In genomic region chr1:20151906-20152598, GRCh38 we compare ENCODE assay signal across 8 cellular contexts. TPM values are rescaled to one million over a fixed set of nuclear protein-coding genes. Genes with fewer than 3 reads are reported as not detected.
DNase-seq lines count a peak whose midpoint lies in the region; ATAC-seq and TF ChIP-seq lines count a peak whose summit lies in the region.

No MANE protein-coding gene starts in this region.

- H3K9me3 ChIP-seq in A673 (ENCODE audit: low read depth, low read length, poor library complexity, severe bottlenecking) (no peaks in the 10 kb centered on the region), SJSA1 (replicated peaks) (no peaks in the 10 kb centered on the region)

- H3K27ac ChIP-seq in A673 (ENCODE audit: low read depth, low read length, poor library complexity, severe bottlenecking) (no peak overlapping the region), SJSA1 (no peak overlapping the region)

- H3K36me3 ChIP-seq in A673 (ENCODE audit: insufficient read depth, low read length, poor library complexity, severe bottlenecking) = no peaks in the 10 kb centered on the region
- H3K36me3 ChIP-seq in SJSA1 = no peaks in the 10 kb centered on the region

- peak; percentile 58 for ATAC-seq in GM18868 (IDR thresholded peaks at IDR 0.05; ENCODE audit: unreplicated experiment)

- DNase-seq in A673 (ENCODE audit: low spot score) = peak; percentile 82
- peak; percentile 70 for DNase-seq in LHCN-M2 (ENCODE audit: low read depth)
- DNase-seq in SJSA1 (ENCODE audit: low read depth in 1 of 2, low spot score in 2 of 2) = peak; percentile 62 to 84
- DNase-seq in activated naive CD4-positive, alpha-beta T cell treated with Interleukin-2 at 50 U/mL for 16 hours = peak; percentile 80
- peak; percentile 74 for DNase-seq in globus pallidus (ENCODE audit: low spot score)
- peak; percentile 13 for DNase-seq in non-pigmented ciliary epithelial cell (ENCODE audit: low read depth)
- DNase-seq in stromal cell of bone marrow (ENCODE audit: low read depth) = peak; percentile 57

- CTCF ChIA-PET in A673 (lab: Charles Lee) = interaction anchor here (0.6 to 0.9 kb wide), 3 partner anchors 37 to 177 kb away, joined by 3 to 6 read pairs (median 4); no protein-coding TSS in a partner anchor

- intact Hi-C loops in A673 (cut with micrococcal nuclease; ENCODE audit: unreplicated experiment) = loop anchor here (2.0 to 10.0 kb wide), 4 partner anchors 51 to 390 kb away; partner anchors contain the start of gene PLA2G2A

- H3K4me1 ChIP-seq in A673 (ENCODE audit: insufficient read depth, low read length, poor library complexity, severe bottlenecking) (no peaks in the 10 kb centered on the region), SJSA1 (replicated peaks) (peaks cover 4% of the 10 kb centered on the region)

- POLR2A ChIA-PET in A673 (lab: Charles Lee; ENCODE audit: low non-redundant PET) = no interaction called here

- peak overlapping the region; percentile 27 for H3K4me3 ChIP-seq in A673 (ENCODE audit: low read depth, low read length, poor library complexity, severe bottlenecking)
- no peak overlapping the region for H3K4me3 ChIP-seq in SJSA1

- H3K27me3 ChIP-seq in A673 (replicated peaks; ENCODE audit: insufficient read depth, low read depth, low read length, poor library complexity) (no peaks in the 10 kb centered on the region), SJSA1 (replicated peaks) (no peaks in the 10 kb centered on the region)

- peak; percentile 92 for TF ChIP-seq CTCF in A673 (conservative IDR thresholded peaks at IDR 0.05; ENCODE audit: low read depth, low read length)

- no TSS peak for BruUV-seq in A673 (replicated peaks; lab: Mats Ljungman, UMichigan)

RNA-seq across cellular contexts. Expression of gene PLA2G2F, which starts 12.9 kb away (rescaled TPM):
- not detected in 2 replicates for total RNA-seq in A673 (2021)
- not detected in 2 replicates for total RNA-seq in LHCN-M2 (2014; rRNA removed)
- polyA plus RNA-seq in LHCN-M2 (2012) = not detected
- total RNA-seq in SJSA1 (2014; rRNA removed; shearing (Covaris generic)) = not detected in 2 replicates

RNA-seq across cellular contexts. Expression of gene PLA2G2D, which starts 32.7 kb away (rescaled TPM):
- total RNA-seq in A673 (2021) (not detected in 2 replicates), LHCN-M2 (2014; rRNA removed) (not detected in 2 replicates)
- not detected for polyA plus RNA-seq in LHCN-M2 (2012)
- not detected in 2 replicates for total RNA-seq in SJSA1 (2014; rRNA removed; shearing (Covaris generic))

RNA-seq across cellular contexts. Expression of gene UBXN10, which starts 33.8 kb away (rescaled TPM):
- total RNA-seq in A673 (2021) = not detected in 2 replicates
- not detected in 2 replicates for total RNA-seq in LHCN-M2 (2014; rRNA removed)
- not detected for polyA plus RNA-seq in LHCN-M2 (2012)
- total RNA-seq in SJSA1 (2014; rRNA removed; shearing (Covaris generic)) = not detected in 2 replicates

RNA-seq across cellular contexts. Expression of gene PLA2G2C, which starts 34.3 kb away (rescaled TPM):
- total RNA-seq in A673 (2021) (not detected in 2 replicates), LHCN-M2 (2014; rRNA removed) (not detected in 2 replicates)
- polyA plus RNA-seq in LHCN-M2 (2012) = not detected
- total RNA-seq in SJSA1 (2014; rRNA removed; shearing (Covaris generic)) = not detected in 2 replicates

Comparison
In these comparisons a context has a peak if more than half of its experiments do, and no peak if none do; other contexts are left out.
1. DNase-seq: peak in every context shown above with its lines; median percentile 82 in A673; 80 in activated naive CD4-positive, alpha-beta T cell treated with Interleukin-2 at 50 U/mL for 16 hours; 74 in globus pallidus; 73 in SJSA1; 70 in LHCN-M2; 57 in stromal cell of bone marrow; 13 in non-pigmented ciliary epithelial cell.